ENCODE assay signal across 17 cellular contexts in the genomic region with DNA sequence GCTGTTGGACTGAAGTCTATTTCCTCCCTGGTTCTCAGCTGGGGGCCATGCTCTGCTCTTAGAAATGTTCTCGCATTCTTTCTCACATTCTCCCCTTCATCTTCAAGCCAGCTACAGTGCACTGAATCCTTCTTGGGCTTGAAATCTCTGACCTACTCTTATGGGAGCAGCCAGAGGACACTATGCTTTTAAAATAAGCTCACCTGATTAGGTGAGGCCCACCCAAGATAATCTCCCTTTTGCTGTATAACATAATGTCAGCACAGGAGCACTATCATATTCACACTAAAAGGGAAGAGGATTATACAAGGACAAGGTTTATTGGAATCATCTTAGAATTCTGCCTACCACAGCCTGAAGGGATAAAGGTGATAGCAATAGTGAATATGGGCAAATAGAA.
"Had no signal": no experiment of that assay in that cellular context is flagged by ENCODE, and none has a peak within 500 bp of the region (broad histone marks: within the 10 kb centered on the region; RNA-seq: fewer than 3 reads in every experiment).

No MANE protein-coding gene starts in this region.

- H3K36me3 ChIP-seq: colonic mucosa, esophagus muscularis mucosa, gastroesophageal sphincter, heart left ventricle, left lung, lower lobe of right lung had no signal

- DNase-seq: colonic mucosa; cortex of kidney; effector memory CD4-positive, alpha-beta T cell; heart left ventricle; hypothalamus; immature natural killer cell; left cardiac atrium; left lung; left ventricle myocardium superior; lower lobe of right lung; mesenchymal stem cell; mucosa of descending colon; naive B cell had no signal

- H3K4me3 ChIP-seq: colonic mucosa, esophagus muscularis mucosa, gastroesophageal sphincter, heart left ventricle, hepatocyte, left lung, lower lobe of right lung, mucosa of descending colon had no signal

- H3K9me3 ChIP-seq: colonic mucosa, esophagus muscularis mucosa, gastroesophageal sphincter, heart left ventricle, left lung, lower lobe of right lung, mucosa of descending colon had no signal

- H2AFZ ChIP-seq: hepatocyte had no signal

- H3K27ac ChIP-seq: colonic mucosa, esophagus muscularis mucosa, foreskin keratinocyte, gastroesophageal sphincter, heart left ventricle, hepatocyte, left lung, lower lobe of right lung had no signal

- H3K27me3 ChIP-seq: colonic mucosa, esophagus muscularis mucosa, foreskin keratinocyte, gastroesophageal sphincter, heart left ventricle, hepatocyte, left lung had no signal

- H3K4me1 ChIP-seq: colonic mucosa, esophagus muscularis mucosa, gastroesophageal sphincter, heart left ventricle, left lung, lower lobe of right lung had no signal

- H3K4me2 ChIP-seq: hepatocyte had no signal

- H3K79me2 ChIP-seq: hepatocyte had no signal
